In genomic region chr12:7221486-7221885, GRCh38 we compare ENCODE assay signal across 30 cellular contexts.
"Had no signal": no experiment of that assay in that cellular context is flagged by ENCODE, and none has a peak within 500 bp of the region (broad histone marks: within the 10 kb centered on the region; RNA-seq: fewer than 3 reads in every experiment).

No MANE protein-coding gene starts in this region.

- H2AFZ ChIP-seq: PC-9 had no signal

- H3K27ac ChIP-seq: cardiac muscle cell, PC-9, SJCRH30, SK-N-MC, WERI-Rb-1 had no signal

- H3K36me3 ChIP-seq: cardiac muscle cell, SJCRH30, WERI-Rb-1 had no signal

- ATAC-seq: activated CD8-positive, alpha-beta memory T cell treated with anti-CD3 and anti-CD28 coated beads, Interleukin-2, amount 10 ng/mL, durations not matched to agents 7 days and 5 days; activated naive CD8-positive, alpha-beta T cell treated with anti-CD3 and anti-CD28 coated beads, Interleukin-2, amount 50 U/mL, for 24 hours had no signal

- H3K4me3 ChIP-seq: cardiac muscle cell, PC-9, SJCRH30, SK-N-MC had no signal

- H3K9me3 ChIP-seq: SJCRH30 had no signal

- H3K4me3 Mint-ChIP-seq: activated CD4-positive, alpha-beta memory T cell treated with anti-CD3 and anti-CD28 coated beads, Interleukin-2, amount 10 ng/mL, durations not matched to agents 7 days and 5 days; activated CD8-positive, alpha-beta memory T cell treated with anti-CD3 and anti-CD28 coated beads, Interleukin-2, amount 10 ng/mL, durations not matched to agents 7 days and 5 days; activated naive CD4-positive, alpha-beta T cell treated with anti-CD3 and anti-CD28 coated beads, Interleukin-2, amount 10 ng/mL, durations not matched to agents 7 days and 5 days; activated naive CD8-positive, alpha-beta T cell; activated naive CD8-positive, alpha-beta T cell treated with anti-CD3 and anti-CD28 coated beads, Interleukin-2, amount 50 U/mL, for 24 hours; brain; central memory CD8-positive, alpha-beta T cell had no signal

- H3K27me3 Mint-ChIP-seq: activated naive CD8-positive, alpha-beta T cell; activated naive CD8-positive, alpha-beta T cell treated with anti-CD3 and anti-CD28 coated beads, Interleukin-2, amount 50 U/mL, for 24 hours had no signal

- H3K36me3 Mint-ChIP-seq: activated CD8-positive, alpha-beta memory T cell treated with anti-CD3 and anti-CD28 coated beads, Interleukin-2, amount 10 ng/mL, durations not matched to agents 7 days and 5 days; activated naive CD4-positive, alpha-beta T cell treated with anti-CD3 and anti-CD28 coated beads, Interleukin-2, amount 10 ng/mL, durations not matched to agents 7 days and 5 days; activated naive CD8-positive, alpha-beta T cell; brain had no signal

- H3K9me3 Mint-ChIP-seq: activated CD4-positive, alpha-beta memory T cell treated with anti-CD3 and anti-CD28 coated beads, Interleukin-2, amount 10 ng/mL, durations not matched to agents 7 days and 5 days; activated naive CD8-positive, alpha-beta T cell treated with anti-CD3 and anti-CD28 coated beads, Interleukin-2, amount 50 U/mL, for 24 hours; brain; central memory CD8-positive, alpha-beta T cell had no signal

- DNase-seq: activated CD4-positive, alpha-beta memory T cell treated with anti-CD3 and anti-CD28 coated beads, Interleukin-2, amount 10 ng/mL, durations not matched to agents 7 days and 5 days; activated CD4-positive, alpha-beta T cell treated with anti-CD3 and anti-CD28 coated beads for 1 hour; activated CD4-positive, alpha-beta T cell treated with anti-CD3 and anti-CD28 coated beads for 48 hours; activated CD4-positive, CD25-positive, alpha-beta regulatory T cell; activated CD8-positive, alpha-beta memory T cell treated with anti-CD3 and anti-CD28 coated beads for 24 hours; activated CD8-positive, alpha-beta memory T cell treated with anti-CD3 and anti-CD28 coated beads, Interleukin-2, amount 10 ng/mL, durations not matched to agents 7 days and 5 days; activated CD8-positive, alpha-beta memory T cell treated with anti-CD3 and anti-CD28 coated beads, Interleukin-2, amount 50 U/mL, for 48 hours; activated effector memory CD4-positive, alpha-beta T cell treated with Interleukin-2 at 50 U/mL for 16 hours; activated naive CD4-positive, alpha-beta T cell treated with anti-CD3 and anti-CD28 coated beads, Interleukin-2, amount 10 ng/mL, durations not matched to agents 7 days and 5 days; activated naive CD8-positive, alpha-beta T cell treated with anti-CD3 and anti-CD28 coated beads, Interleukin-2, amount 50 U/mL, for 24 hours; activated T-cell treated with anti-CD3 and anti-CD28 coated beads, Interleukin-2, amount 50 U/mL, for 48 hours; anterior cingulate cortex; Kasumi-1; KG1; NCI-H1105; NCI-H1417 treated with DMSO at 0.1 percent for 48 hours; NCI-H187 treated with DMSO at 0.1 percent for 48 hours; NCI-H2081 treated with DMSO at 0.1 percent for 48 hours; NCI-H226; NCI-H524 treated with DMSO at 0.1 percent for 48 hours; PC-9; SHP77; T1000; WERI-Rb-1 had no signal

- H3K27ac Mint-ChIP-seq: activated CD4-positive, alpha-beta memory T cell treated with anti-CD3 and anti-CD28 coated beads, Interleukin-2, amount 10 ng/mL, durations not matched to agents 7 days and 5 days; activated CD8-positive, alpha-beta memory T cell treated with anti-CD3 and anti-CD28 coated beads, Interleukin-2, amount 10 ng/mL, durations not matched to agents 7 days and 5 days; activated naive CD4-positive, alpha-beta T cell treated with anti-CD3 and anti-CD28 coated beads, Interleukin-2, amount 10 ng/mL, durations not matched to agents 7 days and 5 days; activated naive CD8-positive, alpha-beta T cell; activated naive CD8-positive, alpha-beta T cell treated with anti-CD3 and anti-CD28 coated beads, Interleukin-2, amount 50 U/mL, for 24 hours; brain had no signal

- H3K4me1 ChIP-seq: SJCRH30 had no signal

- H3K27me3 ChIP-seq: cardiac muscle cell, SJCRH30 had no signal

- H3K4me1 Mint-ChIP-seq: activated CD4-positive, alpha-beta memory T cell treated with anti-CD3 and anti-CD28 coated beads, Interleukin-2, amount 10 ng/mL, durations not matched to agents 7 days and 5 days; activated CD8-positive, alpha-beta memory T cell treated with anti-CD3 and anti-CD28 coated beads, Interleukin-2, amount 10 ng/mL, durations not matched to agents 7 days and 5 days; activated naive CD4-positive, alpha-beta T cell treated with anti-CD3 and anti-CD28 coated beads, Interleukin-2, amount 10 ng/mL, durations not matched to agents 7 days and 5 days; activated naive CD8-positive, alpha-beta T cell treated with anti-CD3 and anti-CD28 coated beads, Interleukin-2, amount 50 U/mL, for 24 hours; brain; central memory CD8-positive, alpha-beta T cell had no signal

- H3K4me2 ChIP-seq: PC-9 had no signal
